ENCODE assay signal across 31 cellular contexts in the genomic region with DNA sequence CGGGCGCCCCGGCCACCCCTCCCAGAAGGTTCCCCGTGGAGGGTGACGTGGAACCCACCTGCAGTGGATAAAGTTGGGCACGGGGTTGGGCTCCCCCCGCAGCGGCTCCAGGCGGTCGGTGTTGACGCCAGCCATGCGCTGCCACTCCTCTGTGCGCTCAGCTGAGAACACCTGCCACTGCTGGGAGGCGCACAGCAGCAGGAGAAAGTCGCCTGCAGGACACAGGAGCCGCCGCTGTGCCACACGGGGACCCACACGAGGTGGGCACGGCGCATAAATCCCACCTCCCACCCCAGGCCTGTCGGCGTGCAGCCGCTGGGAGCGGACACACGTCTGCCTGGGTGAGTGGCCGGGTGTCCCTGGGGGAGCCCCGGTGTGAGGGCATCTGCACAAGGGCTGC. TPM values are rescaled to one million over a fixed set of nuclear protein-coding genes. Genes with fewer than 3 reads are reported as not detected.
DNase-seq lines count a peak whose midpoint lies in the region; ATAC-seq, FAIRE-seq and TF ChIP-seq lines count a peak whose summit lies in the region.
"Had no signal": no experiment of that assay in that cellular context is flagged by ENCODE, and none has a peak within 500 bp of the region (broad histone marks: within the 10 kb centered on the region; RNA-seq: fewer than 3 reads in every experiment).

No MANE protein-coding gene starts in this region.

- POLR2A ChIA-PET in HepG2 (lab: Yijun Ruan, JAX), result no interaction called here

- no peak overlapping the region for H2AFZ ChIP-seq in HepG2 (ENCODE audit: low read length)

- no peak overlapping the region for H3K9ac ChIP-seq in HepG2 (ENCODE audit: insufficient read depth, low read depth, low read length)

- TF ChIP-seq CTCF in HepG2 (CRISPR knock-in tag; IDR thresholded peaks at IDR 0.05), result no peak
- TF ChIP-seq CTCF in right lobe of liver (IDR thresholded peaks at IDR 0.05), result no peak
- no peak for TF ChIP-seq CTCF in GM13976 (IDR thresholded peaks at IDR 0.05; ENCODE audit: borderline replicate concordance, control extremely low read depth, extremely low read depth, insufficient read depth, missing control alignments)

- no peak overlapping the region for H3K4me3 Mint-ChIP-seq in central memory CD8-positive, alpha-beta T cell
- H3K4me3 Mint-ChIP-seq: CD4-positive, alpha-beta memory T cell; HFFc6 had no signal

- intact Hi-C loops in HepG2 (cut with micrococcal nuclease; ENCODE audit: unreplicated experiment) (no loop called here), right lobe of liver (cut with DNase I) (no loop called here)

- TF ChIP-seq RAD21 in HepG2 (CRISPR knock-in tag; IDR thresholded peaks at IDR 0.05), result no peak

- H3K27ac ChIP-seq in HepG2 (ENCODE audit: extremely low read length, insufficient read depth, low read length) (no peak overlapping the region), right lobe of liver (no peak overlapping the region)
- H3K27ac ChIP-seq: A549, SJSA1 had no signal

- TF ChIP-seq EP300 in HepG2 (IDR thresholded peaks at IDR 0.05; ENCODE audit: low read depth in 2 of 2, low read length in 2 of 2) (no peak), HepG2 (CRISPR knock-in tag; IDR thresholded peaks at IDR 0.05; ENCODE audit: borderline replicate concordance) (no peak)

- peaks cover 4% of the 10 kb centered on the region for H3K4me1 Mint-ChIP-seq in central memory CD8-positive, alpha-beta T cell

- peaks cover 17% of the 10 kb centered on the region for H3K36me3 Mint-ChIP-seq in central memory CD8-positive, alpha-beta T cell (ENCODE audit: insufficient read depth)

- no TSS peak for BruUV-seq in HepG2 (replicated peaks; lab: Mats Ljungman, UMichigan)

- TF ChIP-seq POLR2A in HepG2 (IDR thresholded peaks at IDR 0.05; ENCODE audit: insufficient read depth in 1 of 2, low read depth in 2 of 2, low read length in 2 of 2) (no peak), right lobe of liver (IDR thresholded peaks at IDR 0.05) (no peak)

- no peak overlapping the region for H3K4me2 ChIP-seq in HepG2 (ENCODE audit: low read depth, low read length)
- H3K4me2 ChIP-seq: A549 had no signal

- no peaks in the 10 kb centered on the region for H4K20me1 ChIP-seq in HepG2 (ENCODE audit: insufficient read depth, low read length)

- FAIRE-seq in HepG2 (lab: Jason Lieb, UNC), result no peak
- FAIRE-seq: A549, GM12878, HTR-8/SVneo had no signal

- DNase-seq in NCI-H2107 treated with DMSO at 0.1 percent for 48 hours (lab: John Stamatoyannopoulos, UW; ENCODE audit: unreplicated experiment) (peak; percentile 15), NCI-H2107 (lab: John Stamatoyannopoulos, UW) (no peak), HepG2 (ENCODE audit: low spot score) (no peak), right lobe of liver (no peak), GM13976 (ENCODE audit: low spot score) (no peak), activated gamma-delta T cell treated with Interleukin-2 at 50 U/mL for 16 hours (no peak)
- no peak for DNase-seq in central memory CD8-positive, alpha-beta T cell (ENCODE audit: low spot score in 2 of 2)
- DNase-seq: AML-193; CD4-positive, alpha-beta memory T cell; DMS 273 treated with DMSO at 0.1 percent for 48 hours; DMS79; EL; GDM1; GOT3; HFFc6; KG1; MG63; NCI-H1436; NCI-H2029; NCI-H526 treated with DMSO at 0.1 percent for 48 hours; NK-92 treated with Interleukin-12 subunit alpha and Interleukin-12 subunit beta, amount 100 ng/mL, for 24 hours; PC-3; Right ventricle myocardium superior; T-helper 2 cell had no signal

- H3K27ac Mint-ChIP-seq in central memory CD8-positive, alpha-beta T cell (ENCODE audit: low read depth), result peak overlapping the region; percentile 53
- H3K27ac Mint-ChIP-seq: HFFc6 had no signal

- H3K4me1 ChIP-seq in HepG2 (ENCODE audit: insufficient read depth, low read length) (no peaks in the 10 kb centered on the region), right lobe of liver (no peaks in the 10 kb centered on the region)
- H3K4me1 ChIP-seq: HAP-1, SJSA1 had no signal

- H3K79me2 ChIP-seq in HepG2 (ENCODE audit: insufficient read depth, low read length), result no peaks in the 10 kb centered on the region

- H3K27me3 ChIP-seq in HepG2 (ENCODE audit: control insufficient read depth in 1 of 2, insufficient read depth in 2 of 2, low read length in 2 of 2), result no peaks in the 10 kb centered on the region
- no peaks in the 10 kb centered on the region for H3K27me3 ChIP-seq in right lobe of liver
- H3K27me3 ChIP-seq: BLaER1 treated with 17β-estradiol and CSF1 and Interleukin-3, amounts not matched to agents 10 nM and 100 nM; MG63; SJSA1 had no signal

- 97% methylated on average over 18 of the region's 28 CpGs for WGBS in HepG2 (ENCODE audit: low lambda C conversion rate)
- no CpG with 5 or more reads among the region's 28 CpGs for WGBS in right lobe of liver (ENCODE audit: insufficient coverage, low coverage, low lambda C conversion rate, missing lambda C conversion rate)

- H3K9me3 ChIP-seq in HepG2 (ENCODE audit: low read length), result no peaks in the 10 kb centered on the region
- no peaks in the 10 kb centered on the region for H3K9me3 ChIP-seq in right lobe of liver
- H3K9me3 ChIP-seq: A549; BLaER1 treated with 17β-estradiol and CSF1 and Interleukin-3, amounts not matched to agents 10 nM and 100 nM; HAP-1; MG63; SJSA1 had no signal

- H3K36me3 ChIP-seq in HepG2 (replicated peaks in 1 of 2; ENCODE audit: control insufficient read depth in 1 of 2, insufficient read depth in 2 of 2, low read length in 2 of 2), result peaks cover 49 to 70% of the 10 kb centered on the region in 2 experiments; a peak in 4 of 5 replicates
- H3K36me3 ChIP-seq in right lobe of liver, result peaks cover 0 to 58% (median 26%) of the 10 kb centered on the region in 4 donors

- in situ Hi-C loops in HepG2 (cut with HindIII; ENCODE audit: extremely low pct_ligation_motif_present, low pct_unique_long_range_greater_than_20kb) (no loop called here), GM13976 (cut with MboI; ENCODE audit: low sequenced_read_pairs, unreplicated experiment) (no loop called here)

- CTCF ChIA-PET in HepG2 (lab: Yijun Ruan, JAX; ENCODE audit: low intra/inter-chr PET ratio, low total read pairs), result no interaction called here

- H3K9me3 Mint-ChIP-seq in central memory CD8-positive, alpha-beta T cell, result no peaks in the 10 kb centered on the region
- H3K9me3 Mint-ChIP-seq: HFFc6 had no signal

- H3K4me3 ChIP-seq in HepG2 (replicated peaks in 1 of 3; ENCODE audit: insufficient read depth in 1 of 3, low read depth in 2 of 3, low read length in 3 of 3), result no peak overlapping the region
- H3K4me3 ChIP-seq in right lobe of liver, result no peak overlapping the region
- H3K4me3 ChIP-seq: A549; BLaER1 treated with 17β-estradiol and CSF1 and Interleukin-3, amounts not matched to agents 10 nM and 100 nM; GM12878; HAP-1; MG63; SJSA1 had no signal

- H3K27me3 Mint-ChIP-seq in central memory CD8-positive, alpha-beta T cell, result no peaks in the 10 kb centered on the region
- H3K27me3 Mint-ChIP-seq: CD4-positive, alpha-beta memory T cell had no signal

- ATAC-seq in HepG2 (no peak), right lobe of liver (no peak)
- no peak for ATAC-seq in central memory CD8-positive, alpha-beta T cell (replicated peaks; ENCODE audit: extremely low read depth, poor library complexity, severe bottlenecking)
- ATAC-seq: GM12878, PC-3 had no signal

RNA-seq across cellular contexts. Expression of a gene that starts 20.7 kb away (rescaled TPM):
- 21.9 TPM in 2 replicates for total RNA-seq in HepG2 (2016; rRNA removed; fragmentation: Illumina TruSeq; extraction: Trizol)
- 11.4 and 12.8 TPM in 2 replicates for total RNA-seq in HepG2 (2016; cell fraction: cytosol; rRNA removed; fragmentation: Illumina TruSeq; extraction: Trizol; ENCODE audit: low read depth)
- 16.8 and 22.4 TPM in 2 replicates for total RNA-seq in HepG2 (2016; cell fraction: insoluble cytoplasmic fraction; rRNA removed; fragmentation: Illumina TruSeq; extraction: Trizol)
- 13.8 and 15.9 TPM in 2 replicates for total RNA-seq in HepG2 (2016; cell fraction: membrane; rRNA removed; fragmentation: Illumina TruSeq; extraction: Trizol)
- 16.7 and 17.2 TPM in 2 replicates for total RNA-seq in HepG2 (2016; cell fraction: nucleus; rRNA removed; fragmentation: Illumina TruSeq; extraction: Trizol)
- polyA plus RNA-seq in HepG2 (2011; rRNA removed), result 13.3 and 18.5 TPM in 2 replicates
- polyA plus RNA-seq in HepG2 (2011; cell fraction: cytosol; rRNA removed), result 11.8 and 19.4 TPM in 2 replicates
- polyA plus RNA-seq in HepG2 (2011; cell fraction: nucleus; rRNA removed), result 63.3 and 73.6 TPM in 2 replicates
- polyA plus RNA-seq in HepG2 (2012), result 11.6 and 15.1 TPM in 2 replicates
- polyA plus RNA-seq in HepG2 (2016; cell fraction: cytosol; fragmentation: Illumina TruSeq; extraction: Trizol; ENCODE audit: low read depth), result 12.4 and 16.5 TPM in 2 replicates
- 20.9 and 22.4 TPM in 2 replicates for polyA plus RNA-seq in HepG2 (2016; cell fraction: insoluble cytoplasmic fraction; fragmentation: Illumina TruSeq; extraction: Trizol; ENCODE audit: low read depth)
- 13.3 and 14.9 TPM in 2 replicates for polyA plus RNA-seq in HepG2 (2016; cell fraction: membrane; fragmentation: Illumina TruSeq; extraction: Trizol; ENCODE audit: low read depth)
- polyA plus RNA-seq in HepG2 (2016; cell fraction: nucleus; fragmentation: Illumina TruSeq; extraction: Trizol; ENCODE audit: insufficient read depth, low read depth), result 39.4 and 44.9 TPM in 2 replicates
- polyA minus RNA-seq in HepG2 (2011; rRNA and poly(A)+ RNA removed; ENCODE audit: low replicate concordance), result 23.1 and 25.7 TPM in 2 replicates
- 15.2 and 18.6 TPM in 2 replicates for polyA minus RNA-seq in HepG2 (2011; cell fraction: cytosol; rRNA and poly(A)+ RNA removed)
- polyA minus RNA-seq in HepG2 (2011; cell fraction: nucleus; rRNA and poly(A)+ RNA removed), result 19.3 and 20.7 TPM in 2 replicates
- total RNA-seq in right lobe of liver, result 1 to 10 TPM; 5.0 to 9.5 (median 8.2) TPM

RNA-seq across cellular contexts. Expression of a gene that starts 20.8 kb away (rescaled TPM):
- total RNA-seq in HepG2 (2016; rRNA removed; fragmentation: Illumina TruSeq; extraction: Trizol) (15.1 and 23.0 TPM in 2 replicates), right lobe of liver (10 to 100 TPM in 2 of 6 experiments, 1 to 10 TPM in 4; 8.1 to 12.8 (median 10.0) TPM)
- 36.0 and 37.2 TPM in 2 replicates for total RNA-seq in HepG2 (2016; cell fraction: cytosol; rRNA removed; fragmentation: Illumina TruSeq; extraction: Trizol; ENCODE audit: low read depth)
- 17.3 and 23.3 TPM in 2 replicates for total RNA-seq in HepG2 (2016; cell fraction: insoluble cytoplasmic fraction; rRNA removed; fragmentation: Illumina TruSeq; extraction: Trizol)
- total RNA-seq in HepG2 (2016; cell fraction: membrane; rRNA removed; fragmentation: Illumina TruSeq; extraction: Trizol), result 41.6 and 45.9 TPM in 2 replicates
- 14.0 and 14.1 TPM in 2 replicates for total RNA-seq in HepG2 (2016; cell fraction: nucleus; rRNA removed; fragmentation: Illumina TruSeq; extraction: Trizol)
- polyA plus RNA-seq in HepG2 (2011; rRNA removed), result 21.4 and 26.2 TPM in 2 replicates
- polyA plus RNA-seq in HepG2 (2011; cell fraction: cytosol; rRNA removed), result 14.8 and 24.4 TPM in 2 replicates
- polyA plus RNA-seq in HepG2 (2011; cell fraction: nucleus; rRNA removed), result 83.8 and 91.3 TPM in 2 replicates
- polyA plus RNA-seq in HepG2 (2012), result 12.2 and 16.1 TPM in 2 replicates
- 22.9 and 25.4 TPM in 2 replicates for polyA plus RNA-seq in HepG2 (2016; cell fraction: cytosol; fragmentation: Illumina TruSeq; extraction: Trizol; ENCODE audit: low read depth)
- polyA plus RNA-seq in HepG2 (2016; cell fraction: insoluble cytoplasmic fraction; fragmentation: Illumina TruSeq; extraction: Trizol; ENCODE audit: low read depth), result 19.2 and 20.2 TPM in 2 replicates
- polyA plus RNA-seq in HepG2 (2016; cell fraction: membrane; fragmentation: Illumina TruSeq; extraction: Trizol; ENCODE audit: low read depth), result 32.0 and 34.1 TPM in 2 replicates
- polyA plus RNA-seq in HepG2 (2016; cell fraction: nucleus; fragmentation: Illumina TruSeq; extraction: Trizol; ENCODE audit: insufficient read depth, low read depth), result 36.7 and 43.4 TPM in 2 replicates
- 11.5 and 25.6 TPM in 2 replicates for polyA minus RNA-seq in HepG2 (2011; rRNA and poly(A)+ RNA removed; ENCODE audit: low replicate concordance)
- polyA minus RNA-seq in HepG2 (2011; cell fraction: cytosol; rRNA and poly(A)+ RNA removed), result 12.9 and 17.8 TPM in 2 replicates
- polyA minus RNA-seq in HepG2 (2011; cell fraction: nucleus; rRNA and poly(A)+ RNA removed), result 14.2 and 18.7 TPM in 2 replicates

RNA-seq across cellular contexts. Expression of a gene that starts 40.7 kb away (rescaled TPM):
- total RNA-seq in HepG2 (2016; rRNA removed; fragmentation: Illumina TruSeq; extraction: Trizol) (0.09 and 0.18 TPM in 2 replicates), right lobe of liver (under 1 TPM; 0.15 to 0.98 (median 0.35) TPM)
- total RNA-seq in HepG2 (2016; cell fraction: cytosol; rRNA removed; fragmentation: Illumina TruSeq; extraction: Trizol; ENCODE audit: low read depth), result not detected in 2 replicates
- 0.13 and 0.17 TPM in 2 replicates for total RNA-seq in HepG2 (2016; cell fraction: insoluble cytoplasmic fraction; rRNA removed; fragmentation: Illumina TruSeq; extraction: Trizol)
- total RNA-seq in HepG2 (2016; cell fraction: membrane; rRNA removed; fragmentation: Illumina TruSeq; extraction: Trizol), result 0.12 TPM in 1 of 2 replicates, not detected in the other
- not detected in 2 replicates for total RNA-seq in HepG2 (2016; cell fraction: nucleus; rRNA removed; fragmentation: Illumina TruSeq; extraction: Trizol)
- polyA plus RNA-seq in HepG2 (2011; rRNA removed), result 0.18 and 0.40 TPM in 2 replicates
- 0.18 and 0.44 TPM in 2 replicates for polyA plus RNA-seq in HepG2 (2011; cell fraction: cytosol; rRNA removed)
- 0.35 and 0.64 TPM in 2 replicates for polyA plus RNA-seq in HepG2 (2011; cell fraction: nucleus; rRNA removed)
- polyA plus RNA-seq in HepG2 (2012), result 0.40 and 0.47 TPM in 2 replicates
- 0.08 TPM in 1 of 2 replicates, not detected in the other for polyA plus RNA-seq in HepG2 (2016; cell fraction: cytosol; fragmentation: Illumina TruSeq; extraction: Trizol; ENCODE audit: low read depth)
- polyA plus RNA-seq in HepG2 (2016; cell fraction: insoluble cytoplasmic fraction; fragmentation: Illumina TruSeq; extraction: Trizol; ENCODE audit: low read depth), result 0.26 TPM in 1 of 2 replicates, not detected in the other
- polyA plus RNA-seq in HepG2 (2016; cell fraction: membrane; fragmentation: Illumina TruSeq; extraction: Trizol; ENCODE audit: low read depth), result 0.15 and 0.21 TPM in 2 replicates
- 0.27 TPM in 1 of 2 replicates, not detected in the other for polyA plus RNA-seq in HepG2 (2016; cell fraction: nucleus; fragmentation: Illumina TruSeq; extraction: Trizol; ENCODE audit: insufficient read depth, low read depth)
- polyA minus RNA-seq in HepG2 (2011; rRNA and poly(A)+ RNA removed; ENCODE audit: low replicate concordance), result 0.84 TPM in 1 of 2 replicates, not detected in the other
- not detected in 2 replicates for polyA minus RNA-seq in HepG2 (2011; cell fraction: cytosol; rRNA and poly(A)+ RNA removed)
- not detected in 2 replicates for polyA minus RNA-seq in HepG2 (2011; cell fraction: nucleus; rRNA and poly(A)+ RNA removed)
- total RNA-seq: HFFc6, NCI-H460 had no signal
- polyA plus RNA-seq: A549 had no signal

RNA-seq across cellular contexts. Expression of a gene that starts 58.0 kb away (rescaled TPM):
- total RNA-seq in HepG2 (2016; rRNA removed; fragmentation: Illumina TruSeq; extraction: Trizol), result 32.5 and 85.0 TPM in 2 replicates
- 42.1 and 42.4 TPM in 2 replicates for total RNA-seq in HepG2 (2016; cell fraction: cytosol; rRNA removed; fragmentation: Illumina TruSeq; extraction: Trizol; ENCODE audit: low read depth)
- 27.7 and 89.8 TPM in 2 replicates for total RNA-seq in HepG2 (2016; cell fraction: insoluble cytoplasmic fraction; rRNA removed; fragmentation: Illumina TruSeq; extraction: Trizol)
- total RNA-seq in HepG2 (2016; cell fraction: membrane; rRNA removed; fragmentation: Illumina TruSeq; extraction: Trizol), result 37.0 TPM in 2 replicates
- 117 and 146 TPM in 2 replicates for total RNA-seq in HepG2 (2016; cell fraction: nucleus; rRNA removed; fragmentation: Illumina TruSeq; extraction: Trizol)
- polyA plus RNA-seq in HepG2 (2011; rRNA removed), result 67.9 and 93.5 TPM in 2 replicates
- 42.8 and 69.2 TPM in 2 replicates for polyA plus RNA-seq in HepG2 (2011; cell fraction: cytosol; rRNA removed)
- polyA plus RNA-seq in HepG2 (2011; cell fraction: nucleus; rRNA removed), result 643 and 860 TPM in 2 replicates
- 52.4 and 78.3 TPM in 2 replicates for polyA plus RNA-seq in HepG2 (2012)
- polyA plus RNA-seq in HepG2 (2016; cell fraction: cytosol; fragmentation: Illumina TruSeq; extraction: Trizol; ENCODE audit: low read depth), result 12.7 and 13.6 TPM in 2 replicates
- 33.4 and 36.7 TPM in 2 replicates for polyA plus RNA-seq in HepG2 (2016; cell fraction: insoluble cytoplasmic fraction; fragmentation: Illumina TruSeq; extraction: Trizol; ENCODE audit: low read depth)
- polyA plus RNA-seq in HepG2 (2016; cell fraction: membrane; fragmentation: Illumina TruSeq; extraction: Trizol; ENCODE audit: low read depth), result 20.6 and 22.7 TPM in 2 replicates
- 296 and 336 TPM in 2 replicates for polyA plus RNA-seq in HepG2 (2016; cell fraction: nucleus; fragmentation: Illumina TruSeq; extraction: Trizol; ENCODE audit: insufficient read depth, low read depth)
- polyA minus RNA-seq in HepG2 (2011; rRNA and poly(A)+ RNA removed; ENCODE audit: low replicate concordance), result 101 and 184 TPM in 2 replicates
- polyA minus RNA-seq in HepG2 (2011; cell fraction: cytosol; rRNA and poly(A)+ RNA removed), result 44.8 and 52.9 TPM in 2 replicates
- 89.5 and 109 TPM in 2 replicates for polyA minus RNA-seq in HepG2 (2011; cell fraction: nucleus; rRNA and poly(A)+ RNA removed)
- 10 to 100 TPM; 48.9 to 91.9 (median 64.4) TPM for total RNA-seq in right lobe of liver
